In the genomic region with DNA sequence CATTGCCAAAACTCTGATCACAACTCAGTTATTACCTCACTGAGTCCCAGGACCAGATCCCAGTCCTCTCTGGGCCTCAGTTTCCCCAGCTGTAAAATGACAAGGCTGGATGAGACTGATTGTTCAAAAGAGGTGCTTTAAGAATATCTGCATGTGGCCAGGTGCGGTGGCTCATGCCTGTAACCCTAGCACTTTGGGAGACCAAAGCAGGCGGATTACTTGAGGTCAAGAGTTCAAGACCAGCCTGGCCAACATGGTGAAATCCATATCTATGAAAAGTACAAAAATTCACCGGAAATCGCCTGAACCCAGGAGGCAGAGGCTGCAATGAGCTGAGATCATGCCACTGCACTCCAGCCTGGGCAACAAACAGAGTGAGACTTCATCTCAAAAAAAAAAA, we compare ENCODE assay signal across 11 cellular contexts. TPM values are rescaled to one million over a fixed set of nuclear protein-coding genes. Genes with fewer than 3 reads are reported as not detected.
DNase-seq lines count a peak whose midpoint lies in the region; ATAC-seq and TF ChIP-seq lines count a peak whose summit lies in the region.
"Had no signal": no experiment of that assay in that cellular context is flagged by ENCODE, and none has a peak within 500 bp of the region (broad histone marks: within the 10 kb centered on the region; RNA-seq: fewer than 3 reads in every experiment).

No MANE protein-coding gene starts in this region.

- no peaks in the 10 kb centered on the region for H3K27me3 Mint-ChIP-seq in dendritic cell treated with granulocyte-macrophage colony-stimulating factor and Interleukin-4, amounts not matched to agents 40 ng/mL and 50 ng/mL, for 4 days

- peaks cover 0 to 20% (median 0%) of the 10 kb centered on the region in 3 donors for H3K36me3 ChIP-seq in Peyer's patch

- H3K4me1 ChIP-seq in Peyer's patch: peaks cover 0 to 3% (median 0%) of the 10 kb centered on the region in 4 donors

- TF ChIP-seq CTCF in GM12864 (IDR thresholded peaks at IDR 0.05; ENCODE audit: low read depth, low read length, missing control alignments) (no peak), Peyer's patch (IDR thresholded peaks at IDR 0.05) (no peak)

- H3K27ac Mint-ChIP-seq in dendritic cell treated with granulocyte-macrophage colony-stimulating factor and Interleukin-4, amounts not matched to agents 40 ng/mL and 50 ng/mL, for 4 days: peak overlapping the region; percentile 81

- H3K4me3 ChIP-seq in GM12864 (ENCODE audit: low read depth, low read length) (peak overlapping the region; percentile 4; the same call in 1 of the 2 replicates), Peyer's patch (no peak overlapping the region), skin epidermis (no peak overlapping the region)

- ATAC-seq in HG03196 (IDR thresholded peaks at IDR 0.05; ENCODE audit: unreplicated experiment) (no peak), GM21515 (IDR thresholded peaks at IDR 0.05; ENCODE audit: unreplicated experiment) (no peak)

- H3K9me3 Mint-ChIP-seq in dendritic cell treated with granulocyte-macrophage colony-stimulating factor and Interleukin-4, amounts not matched to agents 40 ng/mL and 50 ng/mL, for 4 days: no peaks in the 10 kb centered on the region

- H3K27ac ChIP-seq in Peyer's patch: peak overlapping the region in 3 of 4 donors; percentile 4 to 55 (median 5)
- H3K27ac ChIP-seq in skin epidermis: peak overlapping the region in 15 of 21 experiments; percentile 10 to 73 (median 39)

- intact Hi-C loops in dendritic cell treated with granulocyte-macrophage colony-stimulating factor and Interleukin-4, amounts not matched to agents 40 ng/mL and 50 ng/mL, for 4 days (cut with micrococcal nuclease): loop anchor here (10.0 kb wide), 1 partner anchor 495 kb away; a partner anchor contains a TSS

- H3K36me3 Mint-ChIP-seq in dendritic cell treated with granulocyte-macrophage colony-stimulating factor and Interleukin-4, amounts not matched to agents 40 ng/mL and 50 ng/mL, for 4 days (ENCODE audit: low read depth): peaks cover 46% of the 10 kb centered on the region

- H3K27me3 ChIP-seq in Peyer's patch: no peaks in the 10 kb centered on the region

- peaks cover 55% of the 10 kb centered on the region for H3K4me1 Mint-ChIP-seq in dendritic cell treated with granulocyte-macrophage colony-stimulating factor and Interleukin-4, amounts not matched to agents 40 ng/mL and 50 ng/mL, for 4 days (ENCODE audit: low read depth)

- no peak for DNase-seq in GM12864 (ENCODE audit: low read depth)
- DNase-seq in Peyer's patch: no peak
- DNase-seq in KG1 (lab: John Stamatoyannopoulos, UW): no peak
- no peak for DNase-seq in NCI-H2196 treated with DMSO at 0.1 percent for 48 hours (lab: John Stamatoyannopoulos, UW; ENCODE audit: unreplicated experiment)
- DNase-seq: Caco-2, mammary epithelial cell, NCI-H2107 had no signal

- no peak for TF ChIP-seq POLR2A in Peyer's patch (IDR thresholded peaks at IDR 0.05)

- peak overlapping the region; percentile 21 for H3K4me3 Mint-ChIP-seq in dendritic cell treated with granulocyte-macrophage colony-stimulating factor and Interleukin-4, amounts not matched to agents 40 ng/mL and 50 ng/mL, for 4 days

- no peaks in the 10 kb centered on the region for H3K9me3 ChIP-seq in Peyer's patch
- H3K9me3 ChIP-seq: Caco-2 had no signal

RNA-seq across cellular contexts. Expression of a gene that starts 8.3 kb away (rescaled TPM):
- 100 to 1,000 TPM in 3 of 4 donors, 10 to 100 TPM in 1; 99.9 to 161 (median 126) TPM for total RNA-seq in Peyer's patch

RNA-seq across cellular contexts. Expression of a gene that starts 21.6 kb away (rescaled TPM):
- total RNA-seq in Peyer's patch: 10 to 100 TPM; 63.7 to 67.7 (median 65.8) TPM
